Comparison of ENCODE assay signal across 22 cellular contexts in genomic region chr1:151936653-151937052, GRCh38. TPM values are rescaled to one million over a fixed set of nuclear protein-coding genes. Genes with fewer than 3 reads are reported as not detected.
DNase-seq lines count a peak whose midpoint lies in the region; ATAC-seq, FAIRE-seq and TF ChIP-seq lines count a peak whose summit lies in the region.
"Had no signal": no experiment of that assay in that cellular context is flagged by ENCODE, and none has a peak within 500 bp of the region (broad histone marks: within the 10 kb centered on the region; RNA-seq: fewer than 3 reads in every experiment).

No MANE protein-coding gene starts in this region.

- no peaks in the 10 kb centered on the region for H4K20me1 ChIP-seq in endothelial cell of umbilical vein (replicated peaks; ENCODE audit: control insufficient read depth, extremely low read depth, insufficient read depth, low read length)

- H3K27ac Mint-ChIP-seq in activated naive CD4-positive, alpha-beta T cell treated with anti-CD3 and anti-CD28 coated beads, Interleukin-2, amount 50 U/mL, for 72 hours = no peak overlapping the region
- H3K27ac Mint-ChIP-seq: activated CD4-positive, alpha-beta memory T cell treated with anti-CD3 and anti-CD28 coated beads, Interleukin-2, amount 10 ng/mL, durations not matched to agents 7 days and 5 days; T-cell had no signal

- no peaks in the 10 kb centered on the region for H3K36me3 Mint-ChIP-seq in activated naive CD4-positive, alpha-beta T cell treated with anti-CD3 and anti-CD28 coated beads, Interleukin-2, amount 50 U/mL, for 72 hours
- H3K36me3 Mint-ChIP-seq: naive thymus-derived CD4-positive, alpha-beta T cell; T-cell had no signal

- no peak overlapping the region for H3K4me2 ChIP-seq in endothelial cell of umbilical vein (ENCODE audit: insufficient read depth, low read length)

- no peak for FAIRE-seq in endothelial cell of umbilical vein (lab: Jason Lieb, UNC)

- H3K9me3 ChIP-seq in endothelial cell of umbilical vein (replicated peaks; ENCODE audit: control insufficient read depth, insufficient read depth, low read length) = no peaks in the 10 kb centered on the region
- no peaks in the 10 kb centered on the region for H3K9me3 ChIP-seq in muscle layer of duodenum (ENCODE audit: control insufficient read depth in 1 of 2, low read length in 2 of 2)
- H3K9me3 ChIP-seq: gastroesophageal sphincter, lower lobe of right lung, spleen, testis had no signal

- H3K36me3 ChIP-seq in ACC112 (ENCODE audit: insufficient read depth, low read length) (no peaks in the 10 kb centered on the region), endothelial cell of umbilical vein (ENCODE audit: control insufficient read depth in 2 of 2, extremely low read depth in 1 of 2, insufficient read depth in 2 of 2, low read length in 2 of 2) (no peaks in the 10 kb centered on the region), muscle layer of duodenum (ENCODE audit: control insufficient read depth in 1 of 2, insufficient read depth in 2 of 2, low read length in 2 of 2) (no peaks in the 10 kb centered on the region)
- H3K36me3 ChIP-seq: gastroesophageal sphincter, lower lobe of right lung, spleen, WERI-Rb-1 had no signal

- DNase-seq in NCI-H82 (lab: John Stamatoyannopoulos, UW) (peak; percentile 71), endothelial cell of umbilical vein (ENCODE audit: low read depth, low spot score) (peak; percentile 16), Right ventricle myocardium inferior (ENCODE audit: missing footprints) (no peak), DMS 273 (lab: John Stamatoyannopoulos, UW; ENCODE audit: unreplicated experiment) (no peak)
- no peak for DNase-seq in central memory CD4-positive, alpha-beta T cell
- DNase-seq in activated naive CD4-positive, alpha-beta T cell treated with anti-CD3 and anti-CD28 coated beads, Interleukin-2, amount 50 U/mL, for 72 hours (ENCODE audit: low spot score in 2 of 2) = no peak
- DNase-seq: ACHN; activated CD4-positive, alpha-beta memory T cell treated with anti-CD3 and anti-CD28 coated beads, Interleukin-2, amount 10 ng/mL, durations not matched to agents 7 days and 5 days; activated naive CD4-positive, alpha-beta T cell treated with anti-CD3 and anti-CD28 coated beads, Interleukin-2, amount 50 U/mL, for 16 hours; activated T-cell treated with anti-CD3 and anti-CD28 coated beads, Interleukin-2, amount 50 U/mL, for 4 hours; lower lobe of right lung; naive thymus-derived CD4-positive, alpha-beta T cell; NCI-H187 treated with DMSO at 0.1 percent for 48 hours; NCI-H510A; posterior cingulate gyrus; spleen; T-cell; testis; WERI-Rb-1 had no signal

- H3K4me1 ChIP-seq in ACC112 (ENCODE audit: control insufficient read depth, insufficient read depth, low read length, unreplicated experiment) = peaks cover 20% of the 10 kb centered on the region
- peaks cover 6% of the 10 kb centered on the region for H3K4me1 ChIP-seq in endothelial cell of umbilical vein (ENCODE audit: control insufficient read depth, extremely low read depth, insufficient read depth, low read length)
- H3K4me1 ChIP-seq in muscle layer of duodenum (ENCODE audit: control insufficient read depth in 1 of 2, insufficient read depth in 2 of 2, low read length in 2 of 2) = peaks cover 10 to 13% of the 10 kb centered on the region in 2 donors

- H3K27ac ChIP-seq in ACC112 (ENCODE audit: low read depth, low read length) = no peak overlapping the region
- H3K27ac ChIP-seq in endothelial cell of umbilical vein (ENCODE audit: insufficient read depth, low read depth, low read length) = no peak overlapping the region
- H3K27ac ChIP-seq in muscle layer of duodenum (ENCODE audit: low read length) = peak overlapping the region; percentile 52
- H3K27ac ChIP-seq: gastroesophageal sphincter, lower lobe of right lung, spleen, testis, WERI-Rb-1 had no signal

- dilution Hi-C loops in endothelial cell of umbilical vein (cut with MboI; ENCODE audit: extremely low pct_ligation_motif_present, low sequenced_read_pairs) = no loop called here

- POLR2A ChIA-PET in endothelial cell of umbilical vein (lab: Charles Lee) = interaction anchor here (0.6 kb wide), 1 partner anchor 32 kb away, joined by 4 read pairs; no protein-coding TSS in a partner anchor

- no peaks in the 10 kb centered on the region for H3K79me2 ChIP-seq in ACC112 (ENCODE audit: control insufficient read depth, insufficient read depth, low read length, unreplicated experiment)
- H3K79me2 ChIP-seq in endothelial cell of umbilical vein (ENCODE audit: control insufficient read depth, insufficient read depth, low read length) = no peaks in the 10 kb centered on the region

- TF ChIP-seq CTCF in endothelial cell of umbilical vein (IDR thresholded peaks at IDR 0.05; ENCODE audit: extremely low read depth in 1 of 2, insufficient read depth in 1 of 2, low read depth in 1 of 2, low read length in 2 of 2) = no peak

- H3K9me1 ChIP-seq in endothelial cell of umbilical vein (replicated peaks; ENCODE audit: control insufficient read depth, extremely low read depth, insufficient read depth, low read length) = no peaks in the 10 kb centered on the region

- H3K27me3 ChIP-seq in ACC112 (ENCODE audit: insufficient read depth, low read length) = no peaks in the 10 kb centered on the region
- no peaks in the 10 kb centered on the region for H3K27me3 ChIP-seq in endothelial cell of umbilical vein (ENCODE audit: control insufficient read depth in 2 of 2, insufficient read depth in 2 of 2, low read length in 2 of 2)
- H3K27me3 ChIP-seq in muscle layer of duodenum (ENCODE audit: low read depth, low read length) = no peaks in the 10 kb centered on the region
- H3K27me3 ChIP-seq: gastroesophageal sphincter, spleen, testis had no signal

- H3K9me3 Mint-ChIP-seq in activated naive CD4-positive, alpha-beta T cell treated with anti-CD3 and anti-CD28 coated beads, Interleukin-2, amount 50 U/mL, for 72 hours = no peaks in the 10 kb centered on the region
- H3K9me3 Mint-ChIP-seq: activated CD4-positive, alpha-beta memory T cell treated with anti-CD3 and anti-CD28 coated beads, Interleukin-2, amount 10 ng/mL, durations not matched to agents 7 days and 5 days; activated T-cell treated with anti-CD3 and anti-CD28 coated beads, Interleukin-2, amount 50 U/mL, for 4 hours; T-cell had no signal

- H3K9ac ChIP-seq in endothelial cell of umbilical vein (replicated peaks; ENCODE audit: extremely low read depth, insufficient read depth, low read length) = no peak overlapping the region

- intact Hi-C loops in endothelial cell of umbilical vein (cut with micrococcal nuclease) (loop anchor here (10.0 kb wide), 1 partner anchor 248 kb away; no protein-coding TSS in a partner anchor), Right ventricle myocardium inferior (cut with DNase I) (loop anchor here (10.0 kb wide), 1 partner anchor 248 kb away; no protein-coding TSS in a partner anchor)

- no peak for ATAC-seq in activated naive CD4-positive, alpha-beta T cell treated with anti-CD3 and anti-CD28 coated beads, Interleukin-2, amount 50 U/mL, for 72 hours
- no peak for ATAC-seq in Right ventricle myocardium inferior
- ATAC-seq: activated T-cell treated with anti-CD3 and anti-CD28 coated beads, Interleukin-2, amount 50 U/mL, for 4 hours; gastroesophageal sphincter; lower lobe of right lung; naive thymus-derived CD4-positive, alpha-beta T cell; T-cell had no signal

- H3K4me3 ChIP-seq in ACC112 (ENCODE audit: low read depth, low read length) (no peak overlapping the region), endothelial cell of umbilical vein (replicated peaks in 1 of 3; ENCODE audit: insufficient read depth in 1 of 3, low read depth in 1 of 3, low read length in 3 of 3) (no peak overlapping the region), muscle layer of duodenum (ENCODE audit: low read depth in 1 of 2, low read length in 2 of 2) (no peak overlapping the region)
- H3K4me3 ChIP-seq: gastroesophageal sphincter, lower lobe of right lung, spleen, testis had no signal

- no peak for TF ChIP-seq POLR2A in endothelial cell of umbilical vein (IDR thresholded peaks at IDR 0.05; ENCODE audit: low read depth, low read length)

- BruUV-seq in endothelial cell of umbilical vein (replicated peaks; lab: Mats Ljungman, UMichigan) = no TSS peak

- H2AFZ ChIP-seq in ACC112 (ENCODE audit: low read length, unreplicated experiment) (peak overlapping the region; percentile 24), endothelial cell of umbilical vein (ENCODE audit: low read depth, low read length) (peak overlapping the region; percentile 81)

- CTCF ChIA-PET in endothelial cell of umbilical vein (lab: Charles Lee) = interaction anchor here (0.8 to 13.1 kb wide), 10 partner anchors 10 to 98 kb away, joined by 3 to 572 read pairs (median 10); partner anchors contain the start of gene S100A10

TF ChIP-seq in endothelial cell of umbilical vein, 7 proteins besides CTCF, POLR2A, EP300 and RAD21 (continues in another document):
- TF ChIP-seq MYC (IDR thresholded peaks at IDR 0.05; ENCODE audit: low read depth, low read length) (no peak), JUN (IDR thresholded peaks at IDR 0.05; ENCODE audit: borderline replicate concordance, insufficient read depth, insufficient read length, low read depth) (no peak), POLR2AphosphoS5 (IDR thresholded peaks at IDR 0.05; ENCODE audit: insufficient read depth, low read depth, low read length) (no peak)

RNA-seq across cellular contexts. Expression of gene THEM4, which starts 27.3 kb away (rescaled TPM):
- 22.1 and 24.9 TPM in 2 replicates for total RNA-seq in endothelial cell of umbilical vein
- polyA plus RNA-seq in endothelial cell of umbilical vein = 19.2 and 22.3 TPM in 2 replicates
- 25.6 and 27.1 TPM in 2 replicates for polyA plus RNA-seq in endothelial cell of umbilical vein (2011; cell fraction: cytosol; rRNA removed)
- 28.1 and 38.8 TPM in 2 replicates for polyA plus RNA-seq in endothelial cell of umbilical vein (2011; cell fraction: nucleus; rRNA removed)
- 14.7 and 22.7 TPM in 2 replicates for polyA plus RNA-seq in endothelial cell of umbilical vein (2012)
- polyA minus RNA-seq in endothelial cell of umbilical vein = 29.5 and 36.2 TPM in 2 replicates
- 8.9 TPM for polyA minus RNA-seq in endothelial cell of umbilical vein (2011; cell fraction: cytosol; rRNA and poly(A)+ RNA removed)
- polyA minus RNA-seq in endothelial cell of umbilical vein (2011; cell fraction: nucleus; rRNA and poly(A)+ RNA removed) = 14.1 and 26.0 TPM in 2 replicates
- total RNA-seq in activated naive CD4-positive, alpha-beta T cell treated with anti-CD3 and anti-CD28 coated beads, Interleukin-2, amount 50 U/mL, for 72 hours = 10 to 100 TPM; 20.4 to 27.4 TPM
- 16.3 TPM for total RNA-seq in Right ventricle myocardium inferior

RNA-seq across cellular contexts. Expression of gene S100A10, which starts 57.0 kb away (rescaled TPM):
- total RNA-seq in endothelial cell of umbilical vein = 650 and 779 TPM in 2 replicates
- 56.7 and 76.8 TPM in 2 replicates for polyA plus RNA-seq in endothelial cell of umbilical vein
- polyA plus RNA-seq in endothelial cell of umbilical vein (2011; cell fraction: cytosol; rRNA removed) = 211 and 231 TPM in 2 replicates
- polyA plus RNA-seq in endothelial cell of umbilical vein (2011; cell fraction: nucleus; rRNA removed) = 60.0 and 72.0 TPM in 2 replicates
- polyA plus RNA-seq in endothelial cell of umbilical vein (2012) = 757 and 1,016 TPM in 2 replicates
- 42.6 and 46.3 TPM in 2 replicates for polyA minus RNA-seq in endothelial cell of umbilical vein
- 185 TPM for polyA minus RNA-seq in endothelial cell of umbilical vein (2011; cell fraction: cytosol; rRNA and poly(A)+ RNA removed)
- 19.5 and 23.7 TPM in 2 replicates for polyA minus RNA-seq in endothelial cell of umbilical vein (2011; cell fraction: nucleus; rRNA and poly(A)+ RNA removed)
- 100 to 1,000 TPM in 1 of 2 donors, 10 to 100 TPM in 1; 49.2 to 290 TPM for total RNA-seq in activated naive CD4-positive, alpha-beta T cell treated with anti-CD3 and anti-CD28 coated beads, Interleukin-2, amount 50 U/mL, for 72 hours
- 290 TPM for total RNA-seq in Right ventricle myocardium inferior

Comparison
In these comparisons a context has a peak if more than half of its experiments do, and no peak if none do; other contexts are left out.
1. DNase-seq: peak in NCI-H82 (single experiment) and endothelial cell of umbilical vein (single experiment); none in central memory CD4-positive, alpha-beta T cell (single experiment), activated naive CD4-positive, alpha-beta T cell treated with anti-CD3 and anti-CD28 coated beads, Interleukin-2, amount 50 U/mL, for 72 hours (0 of 2), Right ventricle myocardium inferior (single experiment) and DMS 273 (single experiment).